In the genomic region with DNA sequence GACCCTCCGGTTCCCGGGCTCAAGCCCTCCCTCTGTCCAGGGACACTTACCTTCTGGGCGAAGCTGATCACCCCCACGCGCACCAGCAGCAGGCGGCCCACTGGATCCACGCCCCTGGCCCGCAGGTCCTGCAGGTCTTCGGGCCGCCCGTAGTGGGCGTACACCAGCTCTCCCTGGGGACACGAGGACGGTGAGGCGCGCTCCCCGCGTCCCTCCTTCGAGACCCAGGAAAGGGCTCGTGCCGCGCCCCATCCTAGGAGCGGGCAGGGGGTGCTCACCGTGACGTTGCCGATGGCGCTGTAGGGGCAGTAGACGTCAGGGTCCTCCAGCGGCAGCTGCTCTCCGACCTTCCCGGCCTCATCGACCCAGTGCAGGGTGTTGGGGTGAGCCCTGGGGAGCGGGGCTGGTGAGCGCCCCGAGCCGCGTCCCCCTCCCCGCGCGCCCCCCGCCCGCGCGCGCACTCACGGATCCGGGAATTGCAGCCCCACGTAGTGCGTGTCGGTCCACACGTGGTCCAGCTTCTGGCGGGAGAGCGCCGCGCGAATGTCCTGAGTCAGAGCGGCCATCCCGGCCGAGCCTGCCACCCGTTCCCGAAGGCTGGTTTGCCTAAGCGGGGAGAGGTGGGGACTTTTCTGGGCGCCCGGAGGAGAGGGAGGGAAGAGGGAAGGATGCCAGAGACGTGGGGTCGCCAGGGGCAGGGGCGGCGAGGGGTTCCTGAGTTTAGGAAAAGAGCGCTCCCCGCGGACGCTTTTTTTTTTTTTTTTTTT, we compare ENCODE assay signal across 8 cellular contexts. TPM values are rescaled to one million over a fixed set of nuclear protein-coding genes. Genes with fewer than 3 reads are reported as not detected.
DNase-seq lines count a peak whose midpoint lies in the region; ATAC-seq and TF ChIP-seq lines count a peak whose summit lies in the region.

No MANE protein-coding gene starts in this region.

- H3K27ac ChIP-seq in RWPE2 (ENCODE audit: poor library complexity, severe bottlenecking) (no peak overlapping the region), spleen (peak overlapping the region in 5 of 8 donors; percentile 37 to 81 (median 57))

- H3K27ac Mint-ChIP-seq in activated naive CD4-positive, alpha-beta T cell treated with anti-CD3 and anti-CD28 coated beads, Interleukin-2, amount 50 U/mL, for 72 hours, result peak overlapping the region; percentile 91 to 97

- peak; percentile 40 for TF ChIP-seq CTCF in RWPE2 (IDR thresholded peaks at IDR 0.05; ENCODE audit: poor library complexity, severe bottlenecking)
- peak in 8 of 11 experiments; percentile 14 to 55 (median 38) for TF ChIP-seq CTCF in spleen (IDR thresholded peaks at IDR 0.05 in 8 of 11, conservative IDR thresholded peaks at IDR 0.05 in 3 of 11)

- no peaks in the 10 kb centered on the region for H3K27me3 ChIP-seq in RWPE2 (ENCODE audit: insufficient read depth, poor library complexity, severe bottlenecking)
- H3K27me3 ChIP-seq in spleen (replicated peaks in 1 of 7), result peaks cover 0 to 30% (median 8%) of the 10 kb centered on the region in 7 donors

- intact Hi-C loops in spleen (cut with DNase I; ENCODE audit: low total_unique reads), result no loop called here

- H3K9me3 ChIP-seq in RWPE2 (ENCODE audit: severe bottlenecking), result no peaks in the 10 kb centered on the region
- H3K9me3 ChIP-seq in spleen, result no peaks in the 10 kb centered on the region

- WGBS in spleen, 5 donors, result 2 to 4% (median 3%) methylated on average over 26 to 72 of the region's 72 CpGs

- peaks cover 6 to 9% of the 10 kb centered on the region in 2 donors for H3K36me3 Mint-ChIP-seq in activated naive CD4-positive, alpha-beta T cell treated with anti-CD3 and anti-CD28 coated beads, Interleukin-2, amount 50 U/mL, for 72 hours

- no peaks in the 10 kb centered on the region for H3K36me3 ChIP-seq in RWPE2 (ENCODE audit: low read depth)
- no peaks in the 10 kb centered on the region for H3K36me3 ChIP-seq in spleen

- no peaks in the 10 kb centered on the region for H3K4me1 ChIP-seq in RWPE2 (ENCODE audit: insufficient read depth, poor library complexity, severe bottlenecking)
- peaks cover 0 to 20% (median 11%) of the 10 kb centered on the region in 6 donors for H3K4me1 ChIP-seq in spleen

- TF ChIP-seq POLR2A in spleen (IDR thresholded peaks at IDR 0.05), result no peak

- ATAC-seq in HG02885 (IDR thresholded peaks at IDR 0.05; ENCODE audit: poor library complexity, unreplicated experiment) (peak; percentile 71), RWPE2 (ENCODE audit: low read depth) (peak; percentile 70), HG03457 (IDR thresholded peaks at IDR 0.05; ENCODE audit: unreplicated experiment) (no peak)
- peak; percentile 73 to 80 for ATAC-seq in activated naive CD4-positive, alpha-beta T cell treated with anti-CD3 and anti-CD28 coated beads, Interleukin-2, amount 50 U/mL, for 72 hours

- H3K4me3 ChIP-seq in RWPE2 (ENCODE audit: severe bottlenecking) (peak overlapping the region; percentile 32), iPS-11a (ENCODE audit: low read depth, low read length) (peak overlapping the region; percentile 44), spleen (peak overlapping the region; percentile 50 to 89 (median 57))

- H3K9me3 Mint-ChIP-seq in activated naive CD4-positive, alpha-beta T cell treated with anti-CD3 and anti-CD28 coated beads, Interleukin-2, amount 50 U/mL, for 72 hours, result no peaks in the 10 kb centered on the region

- peak; percentile 47 for DNase-seq in ELF-1 (ENCODE audit: low read depth, low spot score)
- DNase-seq in RWPE2 (ENCODE audit: low spot score), result no peak
- DNase-seq in activated naive CD4-positive, alpha-beta T cell treated with anti-CD3 and anti-CD28 coated beads, Interleukin-2, amount 50 U/mL, for 72 hours (ENCODE audit: low spot score in 2 of 2), result peak; percentile 67 to 77
- peak; percentile 88 for DNase-seq in spleen
- DNase-seq in KG1 (lab: John Stamatoyannopoulos, UW), result no peak

RNA-seq across cellular contexts. Expression of a gene that starts 8.2 kb away (rescaled TPM):
- 10 to 100 TPM; 13.1 to 19.1 TPM for total RNA-seq in activated naive CD4-positive, alpha-beta T cell treated with anti-CD3 and anti-CD28 coated beads, Interleukin-2, amount 50 U/mL, for 72 hours
- 1 to 10 TPM; 1.9 to 6.6 (median 2.4) TPM for total RNA-seq in spleen
- polyA plus RNA-seq in spleen, result 1 to 10 TPM; 1.7 to 1.9 (median 1.8) TPM

RNA-seq across cellular contexts. Expression of a gene that starts 20.8 kb away (rescaled TPM):
- total RNA-seq in activated naive CD4-positive, alpha-beta T cell treated with anti-CD3 and anti-CD28 coated beads, Interleukin-2, amount 50 U/mL, for 72 hours, result 10 to 100 TPM; 20.7 to 28.0 TPM
- total RNA-seq in spleen, result 10 to 100 TPM; 13.4 to 20.4 (median 16.0) TPM
- polyA plus RNA-seq in spleen, result 10 to 100 TPM; 11.2 to 16.8 (median 13.9) TPM

RNA-seq across cellular contexts. Expression of a gene that starts 23.1 kb away (rescaled TPM):
- not detected for total RNA-seq in activated naive CD4-positive, alpha-beta T cell treated with anti-CD3 and anti-CD28 coated beads, Interleukin-2, amount 50 U/mL, for 72 hours
- not detected for total RNA-seq in spleen
- not detected for polyA plus RNA-seq in spleen

RNA-seq across cellular contexts. Expression of a gene that starts 31.0 kb away (rescaled TPM):
- 10 to 100 TPM; 14.8 to 19.6 TPM for total RNA-seq in activated naive CD4-positive, alpha-beta T cell treated with anti-CD3 and anti-CD28 coated beads, Interleukin-2, amount 50 U/mL, for 72 hours
- total RNA-seq in spleen, result 10 to 100 TPM in 6 of 7 donors, 1 to 10 TPM in 1; 7.1 to 31.4 (median 21.9) TPM
- 10 to 100 TPM; 29.0 to 38.7 (median 30.2) TPM for polyA plus RNA-seq in spleen

RNA-seq across cellular contexts. Expression of a gene that starts 40.4 kb away (rescaled TPM):
- 100 to 1,000 TPM; 213 to 239 TPM for total RNA-seq in activated naive CD4-positive, alpha-beta T cell treated with anti-CD3 and anti-CD28 coated beads, Interleukin-2, amount 50 U/mL, for 72 hours
- total RNA-seq in spleen, result 100 to 1,000 TPM; 207 to 342 (median 270) TPM
- 100 to 1,000 TPM; 104 to 195 (median 121) TPM for polyA plus RNA-seq in spleen

Comparison
In these comparisons a context has a peak if more than half of its experiments do, and no peak if none do; other contexts are left out.
1. DNase-seq: peak in ELF-1 (single experiment), activated naive CD4-positive, alpha-beta T cell treated with anti-CD3 and anti-CD28 coated beads, Interleukin-2, amount 50 U/mL, for 72 hours (2 of 2) and spleen (single experiment); none in RWPE2 (single experiment) and KG1 (single experiment).
2. Peak in every context shown above with its lines, with median percentiles within 50 percentile points of each other: H3K4me3 ChIP-seq.